Comparison of ENCODE assay signal across 1 cellular context in the genomic region with DNA sequence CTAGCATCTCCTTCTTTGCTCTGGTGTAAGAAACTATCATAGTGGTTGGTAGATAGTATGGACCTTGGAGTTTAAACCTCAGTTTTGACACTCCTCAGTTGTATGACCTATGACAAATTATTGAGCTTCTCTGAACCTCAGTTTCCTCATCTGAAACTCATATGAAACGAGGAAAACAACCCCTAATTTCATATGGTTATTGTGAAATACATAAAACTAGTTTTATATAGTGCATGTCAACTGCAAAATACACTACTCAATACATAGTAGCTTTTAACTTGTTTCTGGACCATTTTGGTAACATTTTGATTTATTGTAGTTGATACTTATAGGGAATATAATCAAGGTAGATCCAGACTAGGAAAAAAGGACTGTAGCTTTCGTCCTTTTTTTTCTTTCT.
TF ChIP-seq lines count a peak whose summit lies in the region.

No MANE protein-coding gene starts in this region.

TF ChIP-seq in IMR-90, 13 proteins besides CTCF, POLR2A, EP300 and RAD21 (continued from another document):
- TF ChIP-seq, protein P1, sequence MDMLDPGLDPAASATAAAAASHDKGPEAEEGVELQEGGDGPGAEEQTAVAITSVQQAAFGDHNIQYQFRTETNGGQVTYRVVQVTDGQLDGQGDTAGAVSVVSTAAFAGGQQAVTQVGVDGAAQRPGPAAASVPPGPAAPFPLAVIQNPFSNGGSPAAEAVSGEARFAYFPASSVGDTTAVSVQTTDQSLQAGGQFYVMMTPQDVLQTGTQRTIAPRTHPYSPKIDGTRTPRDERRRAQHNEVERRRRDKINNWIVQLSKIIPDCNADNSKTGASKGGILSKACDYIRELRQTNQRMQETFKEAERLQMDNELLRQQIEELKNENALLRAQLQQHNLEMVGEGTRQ (IDR thresholded peaks at IDR 0.05; ENCODE audit: low read depth, low read length): no peak
